2 cellular contexts compared by ENCODE assay signal in genomic region chr15:40092416-40093223, GRCh38.
TF ChIP-seq lines count a peak whose summit lies in the region.

No MANE protein-coding gene starts in this region.

TF ChIP-seq in A549, 52 proteins besides CTCF, POLR2A, EP300 and RAD21 (continued from another document):
- TF ChIP-seq HES2 (IDR thresholded peaks at IDR 0.05) (no peak), NFE2L2 (conservative IDR thresholded peaks at IDR 0.05; ENCODE audit: low read length) (no peak), TFCP2L1 (CRISPR knock-in tag; IDR thresholded peaks at IDR 0.05) (no peak), POLR2AphosphoS2 (conservative IDR thresholded peaks at IDR 0.05; ENCODE audit: low read length) (no peak)
- TF ChIP-seq, protein P1, sequence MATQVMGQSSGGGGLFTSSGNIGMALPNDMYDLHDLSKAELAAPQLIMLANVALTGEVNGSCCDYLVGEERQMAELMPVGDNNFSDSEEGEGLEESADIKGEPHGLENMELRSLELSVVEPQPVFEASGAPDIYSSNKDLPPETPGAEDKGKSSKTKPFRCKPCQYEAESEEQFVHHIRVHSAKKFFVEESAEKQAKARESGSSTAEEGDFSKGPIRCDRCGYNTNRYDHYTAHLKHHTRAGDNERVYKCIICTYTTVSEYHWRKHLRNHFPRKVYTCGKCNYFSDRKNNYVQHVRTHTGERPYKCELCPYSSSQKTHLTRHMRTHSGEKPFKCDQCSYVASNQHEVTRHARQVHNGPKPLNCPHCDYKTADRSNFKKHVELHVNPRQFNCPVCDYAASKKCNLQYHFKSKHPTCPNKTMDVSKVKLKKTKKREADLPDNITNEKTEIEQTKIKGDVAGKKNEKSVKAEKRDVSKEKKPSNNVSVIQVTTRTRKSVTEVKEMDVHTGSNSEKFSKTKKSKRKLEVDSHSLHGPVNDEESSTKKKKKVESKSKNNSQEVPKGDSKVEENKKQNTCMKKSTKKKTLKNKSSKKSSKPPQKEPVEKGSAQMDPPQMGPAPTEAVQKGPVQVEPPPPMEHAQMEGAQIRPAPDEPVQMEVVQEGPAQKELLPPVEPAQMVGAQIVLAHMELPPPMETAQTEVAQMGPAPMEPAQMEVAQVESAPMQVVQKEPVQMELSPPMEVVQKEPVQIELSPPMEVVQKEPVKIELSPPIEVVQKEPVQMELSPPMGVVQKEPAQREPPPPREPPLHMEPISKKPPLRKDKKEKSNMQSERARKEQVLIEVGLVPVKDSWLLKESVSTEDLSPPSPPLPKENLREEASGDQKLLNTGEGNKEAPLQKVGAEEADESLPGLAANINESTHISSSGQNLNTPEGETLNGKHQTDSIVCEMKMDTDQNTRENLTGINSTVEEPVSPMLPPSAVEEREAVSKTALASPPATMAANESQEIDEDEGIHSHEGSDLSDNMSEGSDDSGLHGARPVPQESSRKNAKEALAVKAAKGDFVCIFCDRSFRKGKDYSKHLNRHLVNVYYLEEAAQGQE (IDR thresholded peaks at IDR 0.05): no peak

TF ChIP-seq in SK-N-SH treated with all-trans-retinoic acid at 6 μM for 48 hours, 23 proteins besides CTCF, POLR2A, EP300 and RAD21 (continued from another document):
- no peak for TF ChIP-seq GLIS3 (CRISPR knock-in tag; IDR thresholded peaks at IDR 0.05)
- TF ChIP-seq ARNTL (CRISPR knock-in tag; IDR thresholded peaks at IDR 0.05; ENCODE audit: borderline replicate concordance, low read depth): no peak
- no peak for TF ChIP-seq TCF4 (CRISPR knock-in tag; IDR thresholded peaks at IDR 0.05; ENCODE audit: borderline replicate concordance)
- peak; percentile 55; the same call in 1 of the 2 replicates for TF ChIP-seq PATZ1 (CRISPR knock-in tag; IDR thresholded peaks at IDR 0.05; ENCODE audit: borderline replicate concordance)
- 0 out of 2 replicates have a peak, but pooled peaks have one; percentile 30 for TF ChIP-seq ZFP3 (CRISPR knock-in tag; IDR thresholded peaks at IDR 0.05)
- TF ChIP-seq ZC3H10 (CRISPR knock-in tag; IDR thresholded peaks at IDR 0.05): 0 out of 2 replicates have a peak, but pooled peaks have one; percentile 43
- no peak for TF ChIP-seq ZNF70 (CRISPR knock-in tag; IDR thresholded peaks at IDR 0.05)
- no peak for TF ChIP-seq PPARA (CRISPR knock-in tag; IDR thresholded peaks at IDR 0.05; ENCODE audit: borderline replicate concordance)
- no peak for TF ChIP-seq CSDC2 (CRISPR knock-in tag; IDR thresholded peaks at IDR 0.05)
- TF ChIP-seq TOX (CRISPR knock-in tag; IDR thresholded peaks at IDR 0.05; ENCODE audit: borderline replicate concordance): 0 out of 2 replicates have a peak, but pooled peaks have one; percentile 25
- TF ChIP-seq, protein P2, sequence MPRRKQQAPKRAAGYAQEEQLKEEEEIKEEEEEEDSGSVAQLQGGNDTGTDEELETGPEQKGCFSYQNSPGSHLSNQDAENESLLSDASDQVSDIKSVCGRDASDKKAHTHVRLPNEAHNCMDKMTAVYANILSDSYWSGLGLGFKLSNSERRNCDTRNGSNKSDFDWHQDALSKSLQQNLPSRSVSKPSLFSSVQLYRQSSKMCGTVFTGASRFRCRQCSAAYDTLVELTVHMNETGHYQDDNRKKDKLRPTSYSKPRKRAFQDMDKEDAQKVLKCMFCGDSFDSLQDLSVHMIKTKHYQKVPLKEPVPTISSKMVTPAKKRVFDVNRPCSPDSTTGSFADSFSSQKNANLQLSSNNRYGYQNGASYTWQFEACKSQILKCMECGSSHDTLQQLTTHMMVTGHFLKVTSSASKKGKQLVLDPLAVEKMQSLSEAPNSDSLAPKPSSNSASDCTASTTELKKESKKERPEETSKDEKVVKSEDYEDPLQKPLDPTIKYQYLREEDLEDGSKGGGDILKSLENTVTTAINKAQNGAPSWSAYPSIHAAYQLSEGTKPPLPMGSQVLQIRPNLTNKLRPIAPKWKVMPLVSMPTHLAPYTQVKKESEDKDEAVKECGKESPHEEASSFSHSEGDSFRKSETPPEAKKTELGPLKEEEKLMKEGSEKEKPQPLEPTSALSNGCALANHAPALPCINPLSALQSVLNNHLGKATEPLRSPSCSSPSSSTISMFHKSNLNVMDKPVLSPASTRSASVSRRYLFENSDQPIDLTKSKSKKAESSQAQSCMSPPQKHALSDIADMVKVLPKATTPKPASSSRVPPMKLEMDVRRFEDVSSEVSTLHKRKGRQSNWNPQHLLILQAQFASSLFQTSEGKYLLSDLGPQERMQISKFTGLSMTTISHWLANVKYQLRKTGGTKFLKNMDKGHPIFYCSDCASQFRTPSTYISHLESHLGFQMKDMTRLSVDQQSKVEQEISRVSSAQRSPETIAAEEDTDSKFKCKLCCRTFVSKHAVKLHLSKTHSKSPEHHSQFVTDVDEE (CRISPR knock-in tag; IDR thresholded peaks at IDR 0.05): peak; percentile 91; the same call in 1 of the 2 replicates
- TF ChIP-seq BACH2 (CRISPR knock-in tag; IDR thresholded peaks at IDR 0.05; ENCODE audit: borderline replicate concordance): no peak
- TF ChIP-seq ISL1 (CRISPR knock-in tag; IDR thresholded peaks at IDR 0.05): peak; percentile 36; the same call in 1 of the 2 replicates
TF ChIP-seq in SK-N-SH treated with all-trans-retinoic acid at 6 μM for 48 hours: peak in this region for 6.
